Comparison of ENCODE assay signal across 8 cellular contexts in genomic region chr2:63841254-63842022, GRCh38. TPM values are rescaled to one million over a fixed set of nuclear protein-coding genes. Genes with fewer than 3 reads are reported as not detected.
DNase-seq lines count a peak whose midpoint lies in the region; ATAC-seq and TF ChIP-seq lines count a peak whose summit lies in the region.

TSS of gene UGP2 (plus strand) at chr2:63841896. CDS start at chr2:63842186, 290 bp downstream.

- WGBS in esophagus squamous epithelium, 2 donors: 0% methylated on average over 9 to 17 of the region's 59 CpGs

- in situ Hi-C loops in KBM-7 (cut with MboI; ENCODE audit: low pct_unique_long_range_greater_than_20kb, low sequenced_read_pairs): no loop called here

- H3K27ac Mint-ChIP-seq in naive thymus-derived CD4-positive, alpha-beta T cell: peak within 1 kb of the TSS; percentile 95 to 99 (median 97)

- H3K4me1 ChIP-seq in Peyer's patch (peaks cover 0 to 28% (median 0%) of the 10 kb centered on the region in 4 donors), esophagus squamous epithelium (peaks cover 0 to 49% (median 17%) of the 10 kb centered on the region in 3 donors)
- peaks cover 5 to 24% of the 10 kb centered on the region in 2 donors for H3K4me1 ChIP-seq in naive thymus-derived CD4-positive, alpha-beta T cell (ENCODE audit: control insufficient read depth in 2 of 2, insufficient read depth in 2 of 2, low read length in 2 of 2)

- H3K36me3 ChIP-seq in Peyer's patch (no peaks in the 10 kb centered on the region), esophagus squamous epithelium (no peaks in the 10 kb centered on the region)
- H3K36me3 ChIP-seq in naive thymus-derived CD4-positive, alpha-beta T cell (ENCODE audit: control insufficient read depth in 2 of 3, insufficient read depth in 3 of 3, low read length in 3 of 3): peaks cover 0 to 12% (median 0%) of the 10 kb centered on the region in 3 experiments

- POLR2A ChIA-PET in naive thymus-derived CD4-positive, alpha-beta T cell (lab: Charles Lee): interaction anchor here (0.7 to 8.3 kb wide), 10 partner anchors 9 to 252 kb away, joined by 3 to 120 read pairs (median 3); partner anchors contain the start of genes MDH1 and WDPCP

- H3K27me3 ChIP-seq in Peyer's patch (no peaks in the 10 kb centered on the region), esophagus squamous epithelium (no peaks in the 10 kb centered on the region)
- H3K27me3 ChIP-seq in naive thymus-derived CD4-positive, alpha-beta T cell (ENCODE audit: control insufficient read depth in 2 of 2, insufficient read depth in 2 of 2, low read length in 2 of 2): no peaks in the 10 kb centered on the region

- peaks cover 0 to 14% (median 0%) of the 10 kb centered on the region in 5 donors for H3K27me3 Mint-ChIP-seq in naive thymus-derived CD4-positive, alpha-beta T cell

- peaks cover 0 to 28% (median 4%) of the 10 kb centered on the region in 5 donors for H3K36me3 Mint-ChIP-seq in naive thymus-derived CD4-positive, alpha-beta T cell

- no peaks in the 10 kb centered on the region for H3K9me3 ChIP-seq in Peyer's patch
- no peaks in the 10 kb centered on the region for H3K9me3 ChIP-seq in esophagus squamous epithelium
- H3K9me3 ChIP-seq in naive thymus-derived CD4-positive, alpha-beta T cell (ENCODE audit: control insufficient read depth in 2 of 3, low read length in 3 of 3): no peaks in the 10 kb centered on the region

- peak; percentile 65 for DNase-seq in DMS153 treated with DMSO at 0.1 percent for 48 hours (lab: John Stamatoyannopoulos, UW; ENCODE audit: unreplicated experiment)
- DNase-seq in KBM-7: peak; percentile 95
- DNase-seq in Peyer's patch: peak; percentile 88 to 95 (median 91)
- peak; percentile 85 to 89 for DNase-seq in activated T-cell treated with anti-CD3 and anti-CD28 coated beads, Interleukin-2, amount 50 U/mL, for 48 hours
- peak; percentile 65 for DNase-seq in esophagus squamous epithelium (lab: John Stamatoyannopoulos, UW)
- DNase-seq in naive thymus-derived CD4-positive, alpha-beta T cell: peak; percentile 68 to 89 (median 83)
- DNase-seq in stimulated activated naive CD4-positive, alpha-beta T cell (lab: John Stamatoyannopoulos, UW): peak; percentile 76 to 84 (median 78)

- intact Hi-C loops in esophagus squamous epithelium (cut with DNase I): no loop called here
- intact Hi-C loops in naive thymus-derived CD4-positive, alpha-beta T cell (cut with micrococcal nuclease): loop anchor here (1.0 to 10.0 kb wide), 18 partner anchors 10 to 1954 kb away; partner anchors contain the start of genes EHBP1 (in 2 of the 2), MDH1 (in 2 of the 2), RAB1A (in 2 of the 2) and SPRED2 (in 2 of the 2)

- peaks cover 27 to 60% (median 53%) of the 10 kb centered on the region in 7 donors for H3K4me1 Mint-ChIP-seq in naive thymus-derived CD4-positive, alpha-beta T cell

- H3K4me3 ChIP-seq in Peyer's patch: peak within 1 kb of the TSS; percentile 75 to 93 (median 87)
- peak within 1 kb of the TSS; percentile 79 to 87 (median 84) for H3K4me3 ChIP-seq in esophagus squamous epithelium
- H3K4me3 ChIP-seq in naive thymus-derived CD4-positive, alpha-beta T cell (ENCODE audit: low read length): peak within 1 kb of the TSS; percentile 82

- TF ChIP-seq POLR2A in Peyer's patch (IDR thresholded peaks at IDR 0.05) (peak; percentile 61 to 85), esophagus squamous epithelium (IDR thresholded peaks at IDR 0.05) (peak in 2 of 4 donors; percentile 79 to 84)

- H3K27ac ChIP-seq in Peyer's patch (peak within 1 kb of the TSS; percentile 97 to 99 (median 98)), esophagus squamous epithelium (peak within 1 kb of the TSS; percentile 96 to 98 (median 98))
- H3K27ac ChIP-seq in naive thymus-derived CD4-positive, alpha-beta T cell (ENCODE audit: low read depth, low read length): peak within 1 kb of the TSS; percentile 90

- ATAC-seq in GM21717 (IDR thresholded peaks at IDR 0.05; ENCODE audit: unreplicated experiment): peak; percentile 64
- peak; percentile 77 for ATAC-seq in naive thymus-derived CD4-positive, alpha-beta T cell

- peak within 1 kb of the TSS; percentile 97 to 100 (median 99) for H3K4me3 Mint-ChIP-seq in naive thymus-derived CD4-positive, alpha-beta T cell

- TF ChIP-seq CTCF in Peyer's patch (IDR thresholded peaks at IDR 0.05) (peak in 3 of 6 experiments; percentile 8 to 25 (median 20)), esophagus squamous epithelium (IDR thresholded peaks at IDR 0.05) (peak in 4 of 6 experiments; percentile 4 to 22 (median 14))

- no peaks in the 10 kb centered on the region for H3K9me3 Mint-ChIP-seq in naive thymus-derived CD4-positive, alpha-beta T cell

- CTCF ChIA-PET in naive thymus-derived CD4-positive, alpha-beta T cell (lab: Charles Lee): interaction anchor here (1.1 to 1.2 kb wide), 2 partner anchors 16 to 20 kb away, joined by 3 to 6 read pairs; no protein-coding TSS in a partner anchor

RNA-seq across cellular contexts. Expression of gene UGP2, which starts in this region (rescaled TPM):
- 100 to 1,000 TPM in 2 of 4 donors, 10 to 100 TPM in 2; 85.4 to 125 (median 106) TPM for total RNA-seq in Peyer's patch
- 100 to 1,000 TPM in 2 of 4 donors, 10 to 100 TPM in 2; 70.1 to 110 (median 99.5) TPM for total RNA-seq in esophagus squamous epithelium
- 100 to 1,000 TPM in 2 of 5 experiments, 10 to 100 TPM in 3; 69.5 to 134 (median 92.4) TPM for total RNA-seq in naive thymus-derived CD4-positive, alpha-beta T cell
- 100 to 1,000 TPM; 128 to 135 TPM for polyA plus RNA-seq in naive thymus-derived CD4-positive, alpha-beta T cell

Comparison
In these comparisons a context has a peak if more than half of its experiments do, and no peak if none do; other contexts are left out.
1. Peak in every context shown above with its lines: DNase-seq, ATAC-seq, H3K4me3 ChIP-seq and H3K27ac ChIP-seq.